Comparison of ENCODE assay signal across 1 cellular context in genomic region chr16:69469807-69470561, GRCh38.
TF ChIP-seq lines count a peak whose summit lies in the region.

No MANE protein-coding gene starts in this region.

TF ChIP-seq in GM12878, 131 proteins besides CTCF, POLR2A, EP300 and RAD21 (continued from another document and continues in another):
- TF ChIP-seq NKRF (conservative IDR thresholded peaks at IDR 0.05): 0 out of 2 replicates have a peak, but pooled peaks have one; percentile 29
- no peak for TF ChIP-seq E2F4 (IDR thresholded peaks at IDR 0.05; ENCODE audit: low read depth, low read length)
- TF ChIP-seq MYB (IDR thresholded peaks at IDR 0.05; ENCODE audit: borderline replicate concordance, low read depth, low read length): no peak
- TF ChIP-seq SRF (IDR thresholded peaks at IDR 0.05; ENCODE audit: low read depth in 2 of 2, low read length in 2 of 2): no peak
- no peak; the same call in 2 of the 3 replicates for TF ChIP-seq POU2F2 (IDR thresholded peaks at IDR 0.05; ENCODE audit: borderline replicate concordance, low read depth, low read length)
- no peak for TF ChIP-seq PKNOX1 (IDR thresholded peaks at IDR 0.05)
- TF ChIP-seq RELA (IDR thresholded peaks at IDR 0.05; ENCODE audit: borderline replicate concordance, partially characterized antibody): peak; percentile 14
- TF ChIP-seq SKIL (IDR thresholded peaks at IDR 0.05; ENCODE audit: low read depth, poor library complexity, severe bottlenecking): peak; percentile 92
- TF ChIP-seq PRDM15 (CRISPR knock-in tag; IDR thresholded peaks at IDR 0.05): no peak
- TF ChIP-seq TCF12 (IDR thresholded peaks at IDR 0.05; ENCODE audit: low read depth, low read length): peak; percentile 95
- TF ChIP-seq CUX1 (IDR thresholded peaks at IDR 0.05; ENCODE audit: insufficient replicate concordance, low read depth, low read length): no peak
- TF ChIP-seq LARP7 (IDR thresholded peaks at IDR 0.05): no peak
- TF ChIP-seq EED (IDR thresholded peaks at IDR 0.05; ENCODE audit: low read depth): peak; percentile 98
- TF ChIP-seq ZNF24 (IDR thresholded peaks at IDR 0.05): no peak
- TF ChIP-seq TBL1XR1 (IDR thresholded peaks at IDR 0.05; ENCODE audit: low read depth, low read length): peak; percentile 81; the same call in 1 of the 2 replicates
- TF ChIP-seq MTA2 (IDR thresholded peaks at IDR 0.05; ENCODE audit: low read depth): peak; percentile 94
- TF ChIP-seq BRCA1 (IDR thresholded peaks at IDR 0.05; ENCODE audit: low read depth, low read length): no peak
- 0 out of 3 replicates have a peak, but pooled peaks of 1 of the 2 experiments have one; percentile 7 for TF ChIP-seq EGR1 (IDR thresholded peaks at IDR 0.05; ENCODE audit: borderline replicate concordance in 1 of 2, low read depth in 2 of 2, low read length in 2 of 2)
- peak; percentile 83 for TF ChIP-seq MTA3 (IDR thresholded peaks at IDR 0.05; ENCODE audit: borderline replicate concordance, low read length)
- no peak for TF ChIP-seq MLLT1 (IDR thresholded peaks at IDR 0.05)
- TF ChIP-seq RBBP5 (conservative IDR thresholded peaks at IDR 0.05): no peak
- TF ChIP-seq POLR2AphosphoS2 (IDR thresholded peaks at IDR 0.05; ENCODE audit: low read depth, low read length): no peak
- peak; percentile 73; the same call in 1 of the 2 replicates for TF ChIP-seq BMI1 (IDR thresholded peaks at IDR 0.05; ENCODE audit: borderline replicate concordance)
- TF ChIP-seq ETV6 (conservative IDR thresholded peaks at IDR 0.05 in 1 of 2, IDR thresholded peaks at IDR 0.05 in 1 of 2; ENCODE audit: borderline replicate concordance in 1 of 2, low read depth in 1 of 2): peak in 1 of 2 experiments; percentile 97; a peak in 2 of 4 replicates
- TF ChIP-seq SIX5 (IDR thresholded peaks at IDR 0.05; ENCODE audit: low read depth, low read length, severe bottlenecking): no peak
- peak; percentile 97 for TF ChIP-seq DPF2 (IDR thresholded peaks at IDR 0.05)
- no peak for TF ChIP-seq RCOR1 (conservative IDR thresholded peaks at IDR 0.05; ENCODE audit: low read depth, low read length)
- no peak for TF ChIP-seq CBX3 (IDR thresholded peaks at IDR 0.05; ENCODE audit: borderline replicate concordance, low read depth)
- no peak for TF ChIP-seq HCFC1 (IDR thresholded peaks at IDR 0.05; ENCODE audit: low read length)
- no peak for TF ChIP-seq ZBTB11 (CRISPR knock-in tag; IDR thresholded peaks at IDR 0.05)
- no peak for TF ChIP-seq RB1 (IDR thresholded peaks at IDR 0.05; ENCODE audit: borderline replicate concordance)
- TF ChIP-seq STAT3 (IDR thresholded peaks at IDR 0.05; ENCODE audit: low read depth, low read length): no peak
- peak; percentile 90 for TF ChIP-seq SMARCA5 (IDR thresholded peaks at IDR 0.05)
- TF ChIP-seq TCF7 (IDR thresholded peaks at IDR 0.05; ENCODE audit: borderline replicate concordance): no peak
- peak; percentile 47; the same call in 1 of the 2 replicates for TF ChIP-seq NBN (IDR thresholded peaks at IDR 0.05)
- TF ChIP-seq RELB (IDR thresholded peaks at IDR 0.05; ENCODE audit: low read depth): peak; percentile 96
